In genomic region chr22:50498322-50498861, GRCh38 we compare ENCODE assay signal across 8 cellular contexts. TPM values are rescaled to one million over a fixed set of nuclear protein-coding genes. Genes with fewer than 3 reads are reported as not detected.
DNase-seq lines count a peak whose midpoint lies in the region; ATAC-seq and TF ChIP-seq lines count a peak whose summit lies in the region.

No MANE protein-coding gene starts in this region.

- BruUV-seq in HCT116 (replicated peaks; lab: Mats Ljungman, UMichigan), result no TSS peak

- TF ChIP-seq RAD21 in HCT116 (IDR thresholded peaks at IDR 0.05; ENCODE audit: low read depth), result peak; percentile 82

- ATAC-seq in HCT116 (peak; percentile 91), HG03175 (IDR thresholded peaks at IDR 0.05; ENCODE audit: unreplicated experiment) (no peak)

- POLR2A ChIA-PET in BJ (lab: Charles Lee), result no interaction called here
- POLR2A ChIA-PET in HCT116 (lab: Charles Lee), result no interaction called here

- H2AFZ ChIP-seq in HCT116 (ENCODE audit: low read depth, low read length, poor library complexity, severe bottlenecking), result no peak overlapping the region

- peaks cover 4 to 8% of the 10 kb centered on the region in 2 experiments; a peak in 3 of 4 replicates for H3K4me1 ChIP-seq in HCT116 (ENCODE audit: control insufficient read depth in 1 of 2, insufficient read depth in 2 of 2, low read length in 2 of 2)

- intact Hi-C loops in HCT116 (cut with micrococcal nuclease), result loop anchor here (5.0 kb wide), 1 partner anchor 246 kb away; the partner anchor contains the start of gene HDAC10

- CTCF ChIA-PET in BJ (lab: Yijun Ruan, JAX), result interaction anchor here (0.6 to 2.8 kb wide), 16 partner anchors 8 to 568 kb away, joined by 3 to 14 read pairs (median 4); partner anchors contain the start of genes HDAC10, LMF2, MIOX and NCAPH2
- CTCF ChIA-PET in HCT116 (lab: Charles Lee), result interaction anchor here (0.8 to 2.5 kb wide), 10 partner anchors 9 to 257 kb away, joined by 3 to 10 read pairs (median 4); partner anchors contain the start of genes LMF2, NCAPH2 and SCO2

- no peak overlapping the region for H3K27ac ChIP-seq in HCT116 (ENCODE audit: low read depth, low read length)

- no peaks in the 10 kb centered on the region for H3K79me2 ChIP-seq in HCT116 (ENCODE audit: insufficient read depth, low read length)

- no peaks in the 10 kb centered on the region for H3K27me3 ChIP-seq in BJ (ENCODE audit: control insufficient read depth, insufficient read depth, low read length)
- no peaks in the 10 kb centered on the region for H3K27me3 ChIP-seq in HCT116 (ENCODE audit: insufficient read depth, low read length)

- H3K4me3 ChIP-seq in BJ (ENCODE audit: low read depth, low read length), result no peak overlapping the region
- peak overlapping the region in 1 of 2 experiments; percentile 9; a peak in 1 of 4 replicates for H3K4me3 ChIP-seq in HCT116 (replicated peaks in 1 of 2; ENCODE audit: low read depth in 1 of 2, low read length in 2 of 2)
- peak overlapping the region; percentile 12 for H3K4me3 ChIP-seq in epithelial cell of proximal tubule (ENCODE audit: low read depth, low read length)

- RAD21 ChIA-PET in HCT116 (lab: Charles Lee; ENCODE audit: low non-redundant PET in 1 of 2, low total read pairs in 2 of 2, uncharacterized antibody in 2 of 2, unreplicated experiment in 2 of 2), result no interaction called here

- no peak for TF ChIP-seq POLR2A in HCT116 (IDR thresholded peaks at IDR 0.05; ENCODE audit: borderline replicate concordance, extremely low read depth, insufficient read depth, insufficient read length)

- H4K20me1 ChIP-seq in HCT116 (ENCODE audit: insufficient read depth), result no peaks in the 10 kb centered on the region

- H3K9me3 ChIP-seq in HCT116 (ENCODE audit: control insufficient read depth in 1 of 2, insufficient read depth in 1 of 2, low read depth in 1 of 2, low read length in 2 of 2), result no peaks in the 10 kb centered on the region

- no peaks in the 10 kb centered on the region for H3K9me2 ChIP-seq in HCT116 (ENCODE audit: insufficient read depth)

- H3K9ac ChIP-seq in HCT116 (ENCODE audit: low read length), result no peak overlapping the region

- TF ChIP-seq CTCF in BJ (IDR thresholded peaks at IDR 0.05; ENCODE audit: insufficient read depth, low read depth, low read length) (peak; percentile 72), HCT116 (IDR thresholded peaks at IDR 0.05 in 2 of 3, conservative IDR thresholded peaks at IDR 0.05 in 1 of 3; ENCODE audit: borderline replicate concordance in 1 of 3, insufficient read depth in 1 of 3, low read depth in 2 of 3, low read length in 2 of 3) (peak; percentile 68 to 77 (median 76)), epithelial cell of proximal tubule (conservative IDR thresholded peaks at IDR 0.05; ENCODE audit: low read depth, low read length) (peak; percentile 82)

- no peak for DNase-seq in BJ (ENCODE audit: low read depth)
- peak; percentile 44 for DNase-seq in HCT116 (ENCODE audit: low read depth, low spot score)
- peak; percentile 39 for DNase-seq in NOMO-1 treated with dmso at 0.1 percent for 144 hours (lab: John Stamatoyannopoulos, UW; ENCODE audit: unreplicated experiment)
- peak; percentile 29 for DNase-seq in activated CD8-positive, alpha-beta memory T cell treated with anti-CD3 and anti-CD28 coated beads, Interleukin-2, amount 50 U/mL, for 1 hour (ENCODE audit: extremely low read depth)
- no peak for DNase-seq in epithelial cell of proximal tubule (ENCODE audit: low read depth)
- DNase-seq in mucosa of gallbladder (ENCODE audit: low spot score), result peak; percentile 79
- peak; percentile 52 for DNase-seq in stimulated activated naive CD4-positive, alpha-beta T cell treated with Interleukin-2 at 50 U/mL for 16 hours (lab: John Stamatoyannopoulos, UW)

- peaks cover 9% of the 10 kb centered on the region for H3K36me3 ChIP-seq in BJ (ENCODE audit: control insufficient read depth, insufficient read depth, low read length)
- H3K36me3 ChIP-seq in HCT116 (ENCODE audit: control insufficient read depth in 1 of 2, insufficient read depth in 2 of 2, low read length in 2 of 2), result no peaks in the 10 kb centered on the region

- H3K4me2 ChIP-seq in HCT116 (ENCODE audit: low read length), result peak overlapping the region; percentile 59

TF ChIP-seq in HCT116, 20 proteins besides CTCF, POLR2A, EP300 and RAD21:
- TF ChIP-seq FOSL1 (IDR thresholded peaks at IDR 0.05; ENCODE audit: low read depth) (no peak), MAX (IDR thresholded peaks at IDR 0.05) (no peak)

RNA-seq across cellular contexts. Expression of gene LMF2, which starts 9.1 kb away (rescaled TPM):
- 54.0 and 111 TPM in 2 replicates for polyA plus RNA-seq in BJ (2011; rRNA removed)
- 47.9 and 49.1 TPM in 2 replicates for polyA minus RNA-seq in BJ (2011; rRNA and poly(A)+ RNA removed)
- total RNA-seq in HCT116 (2021; ENCODE audit: unreplicated experiment), result 56.9 TPM
- polyA plus RNA-seq in HCT116 (2012), result 42.4 and 45.3 TPM in 2 replicates
- 69.2 and 83.3 TPM in 2 replicates for total RNA-seq in epithelial cell of proximal tubule
- total RNA-seq in mucosa of gallbladder, result 89.1 TPM

RNA-seq across cellular contexts. Expression of gene NCAPH2, which starts 9.6 kb away (rescaled TPM):
- 16.1 and 31.7 TPM in 2 replicates for polyA plus RNA-seq in BJ (2011; rRNA removed)
- polyA minus RNA-seq in BJ (2011; rRNA and poly(A)+ RNA removed), result 22.3 and 29.2 TPM in 2 replicates
- 99.1 TPM for total RNA-seq in HCT116 (2021; ENCODE audit: unreplicated experiment)
- 86.8 and 86.9 TPM in 2 replicates for polyA plus RNA-seq in HCT116 (2012)
- 69.3 and 81.5 TPM in 2 replicates for total RNA-seq in epithelial cell of proximal tubule
- 35.2 TPM for total RNA-seq in mucosa of gallbladder

RNA-seq across cellular contexts. Expression of gene MIOX, which starts 11.7 kb away (rescaled TPM):
- polyA plus RNA-seq in BJ (2011; rRNA removed), result 0.16 and 0.20 TPM in 2 replicates
- polyA minus RNA-seq in BJ (2011; rRNA and poly(A)+ RNA removed), result not detected in 2 replicates
- total RNA-seq in HCT116 (2021; ENCODE audit: unreplicated experiment) (0.39 TPM), epithelial cell of proximal tubule (not detected in 2 replicates), mucosa of gallbladder (1.6 TPM)
- 0.17 and 0.56 TPM in 2 replicates for polyA plus RNA-seq in HCT116 (2012)

RNA-seq across cellular contexts. Expression of gene ADM2, which starts 17.0 kb away (rescaled TPM):
- 8.1 and 16.0 TPM in 2 replicates for polyA plus RNA-seq in BJ (2011; rRNA removed)
- polyA minus RNA-seq in BJ (2011; rRNA and poly(A)+ RNA removed), result 6.8 and 7.8 TPM in 2 replicates
- total RNA-seq in HCT116 (2021; ENCODE audit: unreplicated experiment), result 12.8 TPM
- 11.4 and 12.1 TPM in 2 replicates for polyA plus RNA-seq in HCT116 (2012)
- total RNA-seq in epithelial cell of proximal tubule, result 3.9 and 4.4 TPM in 2 replicates
- total RNA-seq in mucosa of gallbladder, result 5.1 TPM

RNA-seq across cellular contexts. Expression of gene SBF1, which starts 23.6 kb away (rescaled TPM):
- 21.7 and 34.7 TPM in 2 replicates for polyA plus RNA-seq in BJ (2011; rRNA removed)
- 46.7 and 52.5 TPM in 2 replicates for polyA minus RNA-seq in BJ (2011; rRNA and poly(A)+ RNA removed)
- total RNA-seq in HCT116 (2021; ENCODE audit: unreplicated experiment) (91.1 TPM), epithelial cell of proximal tubule (56.6 and 59.0 TPM in 2 replicates), mucosa of gallbladder (95.8 TPM)
- 42.3 and 66.1 TPM in 2 replicates for polyA plus RNA-seq in HCT116 (2012)

Comparison
In these comparisons a context has a peak if more than half of its experiments do, and no peak if none do; other contexts are left out.
1. DNase-seq: peak in HCT116 (single experiment), NOMO-1 treated with dmso at 0.1 percent for 144 hours (single experiment), activated CD8-positive, alpha-beta memory T cell treated with anti-CD3 and anti-CD28 coated beads, Interleukin-2, amount 50 U/mL, for 1 hour (single experiment), mucosa of gallbladder (single experiment) and stimulated activated naive CD4-positive, alpha-beta T cell treated with Interleukin-2 at 50 U/mL for 16 hours (single experiment); none in BJ (single experiment) and epithelial cell of proximal tubule (single experiment).
2. Peak in every context shown above with its lines, with median percentiles within 50 percentile points of each other: CTCF ChIP-seq.